In genomic region chr11:8717876-8718753, GRCh38 we compare ENCODE assay signal across 1 cellular context.
TF ChIP-seq lines count a peak whose summit lies in the region.

No MANE protein-coding gene starts in this region.

TF ChIP-seq in HepG2, 621 proteins besides CTCF, POLR2A, EP300 and RAD21 (continued from another document):
- TF ChIP-seq ZNF646 (CRISPR knock-in tag; IDR thresholded peaks at IDR 0.05) (peak; percentile 62), ZBTB25 (CRISPR knock-in tag; IDR thresholded peaks at IDR 0.05) (peak; percentile 44; the same call in 1 of the 2 replicates), KLF11 (CRISPR knock-in tag; IDR thresholded peaks at IDR 0.05) (peak; percentile 69; the same call in 1 of the 2 replicates), ATF5 (CRISPR knock-in tag; IDR thresholded peaks at IDR 0.05; ENCODE audit: low read depth) (no peak), PHF21A (CRISPR knock-in tag; IDR thresholded peaks at IDR 0.05) (0 out of 2 replicates have a peak, but pooled peaks have one; percentile 22), SOX6 (IDR thresholded peaks at IDR 0.05) (no peak), SOX6 (CRISPR knock-in tag; IDR thresholded peaks at IDR 0.05) (peak; percentile 29; the same call in 1 of the 2 replicates), GATAD1 (CRISPR knock-in tag; IDR thresholded peaks at IDR 0.05) (0 out of 2 replicates have a peak, but pooled peaks have one; percentile 22), ATF3 (CRISPR knock-in tag; IDR thresholded peaks at IDR 0.05) (peak; percentile 56; the same call in 1 of the 2 replicates), FOXP1 (IDR thresholded peaks at IDR 0.05) (no peak), FOXP1 (CRISPR knock-in tag; IDR thresholded peaks at IDR 0.05) (no peak), SAFB2 (CRISPR knock-in tag; IDR thresholded peaks at IDR 0.05; ENCODE audit: borderline replicate concordance, low read depth) (no peak), GABPA (IDR thresholded peaks at IDR 0.05; ENCODE audit: low read depth, low read length) (no peak), GABPA (CRISPR knock-in tag; IDR thresholded peaks at IDR 0.05; ENCODE audit: low read depth) (0 out of 2 replicates have a peak, but pooled peaks have one; percentile 2), CENPT (CRISPR knock-in tag; IDR thresholded peaks at IDR 0.05; ENCODE audit: low read depth) (no peak), ZNF331 (CRISPR knock-in tag; IDR thresholded peaks at IDR 0.05) (0 out of 2 replicates have a peak, but pooled peaks have one; percentile 16), LRRFIP1 (CRISPR knock-in tag; conservative IDR thresholded peaks at IDR 0.05) (no peak), CC2D1A (CRISPR knock-in tag; IDR thresholded peaks at IDR 0.05) (no peak), ZNF512B (CRISPR knock-in tag; IDR thresholded peaks at IDR 0.05; ENCODE audit: borderline replicate concordance) (no peak), ARNT (IDR thresholded peaks at IDR 0.05) (no peak), ZNF383 (CRISPR knock-in tag; IDR thresholded peaks at IDR 0.05; ENCODE audit: borderline replicate concordance) (no peak), FOXK2 (IDR thresholded peaks at IDR 0.05) (peak; percentile 67), FOXO1 (CRISPR knock-in tag; IDR thresholded peaks at IDR 0.05) (peak; percentile 24; the same call in 1 of the 2 replicates), PAXIP1 (CRISPR knock-in tag; conservative IDR thresholded peaks at IDR 0.05) (peak; percentile 61; the same call in 1 of the 2 replicates), POGK (CRISPR knock-in tag; conservative IDR thresholded peaks at IDR 0.05) (no peak), RFX1 (IDR thresholded peaks at IDR 0.05) (no peak), ATAD3A (CRISPR knock-in tag; IDR thresholded peaks at IDR 0.05) (peak; percentile 98; the same call in 1 of the 2 replicates), PCBP1 (IDR thresholded peaks at IDR 0.05; ENCODE audit: borderline replicate concordance, low read depth, low read length) (no peak), ZNF143 (CRISPR knock-in tag; IDR thresholded peaks at IDR 0.05) (no peak), DMAP1 (CRISPR knock-in tag; IDR thresholded peaks at IDR 0.05) (peak; percentile 54; the same call in 1 of the 2 replicates), SAP130 (CRISPR knock-in tag; IDR thresholded peaks at IDR 0.05; ENCODE audit: low read depth) (peak; percentile 68)
